31 cellular contexts compared by ENCODE assay signal in genomic region chr7:43341132-43341531, GRCh38.
DNase-seq lines count a peak whose midpoint lies in the region; ATAC-seq, FAIRE-seq and TF ChIP-seq lines count a peak whose summit lies in the region.
"Had no signal": no experiment of that assay in that cellular context is flagged by ENCODE, and none has a peak within 500 bp of the region (broad histone marks: within the 10 kb centered on the region; RNA-seq: fewer than 3 reads in every experiment).

No MANE protein-coding gene starts in this region.

- no peaks in the 10 kb centered on the region for H3K9me3 ChIP-seq in A549
- H3K9me3 ChIP-seq in HEK293 (ENCODE audit: control insufficient read depth, insufficient read depth, low read depth, low read length): no peaks in the 10 kb centered on the region
- H3K9me3 ChIP-seq: BE2C; BLaER1; BLaER1 treated with 17β-estradiol and CSF1 and Interleukin-3, amounts not matched to agents 10 nM and 100 nM; Caco-2 had no signal

- H3K4me1 ChIP-seq in A549 (no peaks in the 10 kb centered on the region), HEK293 (ENCODE audit: control insufficient read depth, insufficient read depth, low read length) (no peaks in the 10 kb centered on the region)
- H3K4me1 ChIP-seq: BE2C; BLaER1; BLaER1 treated with 17β-estradiol and CSF1 and Interleukin-3, amounts not matched to agents 10 nM and 100 nM; Caco-2 had no signal

- no peak for TF ChIP-seq RAD21 in A549 (conservative IDR thresholded peaks at IDR 0.05 in 1 of 2, IDR thresholded peaks at IDR 0.05 in 1 of 2)

- H3K27ac ChIP-seq in A549 (no peak overlapping the region), HEK293 (ENCODE audit: extremely low read depth, low read depth, low read length) (no peak overlapping the region)
- H3K27ac ChIP-seq: 22Rv1; BLaER1; BLaER1 treated with 17β-estradiol and CSF1 and Interleukin-3, amounts not matched to agents 10 nM and 100 nM; C4-2B had no signal

- POLR2A ChIA-PET in A549 (lab: Yijun Ruan, JAX) (no interaction called here), HEK293 (lab: Yijun Ruan, JAX) (no interaction called here)

- CTCF ChIA-PET in A549 (lab: Yijun Ruan, JAX) (no interaction called here), HEK293 (lab: Yijun Ruan, JAX) (no interaction called here)

- peak; percentile 36 for FAIRE-seq in A549 (lab: Jason Lieb, UNC)
- FAIRE-seq in frontal cortex (lab: Jason Lieb, UNC): peak; percentile 26
- FAIRE-seq: D721Med had no signal

- TF ChIP-seq CTCF in A549 (IDR thresholded peaks at IDR 0.05) (no peak), HEK293 (tag by site-specific recombination; IDR thresholded peaks at IDR 0.05) (no peak)

- no peak for TF ChIP-seq EP300 in A549 (IDR thresholded peaks at IDR 0.05)

- H3K4me3 ChIP-seq in A549 (no peak overlapping the region), HEK293 (ENCODE audit: low read depth, low read length) (no peak overlapping the region)
- H3K4me3 ChIP-seq: BLaER1; BLaER1 treated with 17β-estradiol and CSF1 and Interleukin-3, amounts not matched to agents 10 nM and 100 nM had no signal

- TF ChIP-seq POLR2A in A549 (IDR thresholded peaks at IDR 0.05; ENCODE audit: low read length): no peak

- no peak for DNase-seq in A549 (ENCODE audit: low read depth in 1 of 2, low spot score in 1 of 2)
- no peak for DNase-seq in frontal cortex (ENCODE audit: low spot score in 2 of 2)
- no peak for DNase-seq in central memory CD4-positive, alpha-beta T cell
- DNase-seq: 8988T; ACHN; AML-193; BE2C; C1 segment of cervical spinal cord; Caco-2; Calu3; CD4-positive, alpha-beta memory T cell; CD4-positive, alpha-beta T cell; CD4-positive, CD25-positive, alpha-beta regulatory T cell; CD8-positive, alpha-beta memory T cell; CD8-positive, alpha-beta T cell; COR-L47; DMS 273 treated with DMSO at 0.1 percent for 48 hours; DMS153; DMS53; DMS79; DMS79 treated with DMSO at 0.1 percent for 48 hours; DND-41; EL had no signal

- no peak overlapping the region for H3K4me2 ChIP-seq in A549
- H3K4me2 ChIP-seq: BLaER1; BLaER1 treated with 17β-estradiol and CSF1 and Interleukin-3, amounts not matched to agents 10 nM and 100 nM had no signal

- H3K36me3 ChIP-seq in HEK293 (ENCODE audit: control insufficient read depth in 2 of 2, insufficient read depth in 1 of 2, low read length in 2 of 2): no peaks in the 10 kb centered on the region
- H3K36me3 ChIP-seq: BE2C; BLaER1 treated with 17β-estradiol and CSF1 and Interleukin-3, amounts not matched to agents 10 nM and 100 nM had no signal

- 58% methylated on average over 2 of the region's 2 CpGs for WGBS in A549 (ENCODE audit: missing lambda C conversion rate)

- no peak for ATAC-seq in A549
- no peak for ATAC-seq in GM19467 (IDR thresholded peaks at IDR 0.05; ENCODE audit: unreplicated experiment)
- ATAC-seq in GM21381 (IDR thresholded peaks at IDR 0.05; ENCODE audit: unreplicated experiment): no peak
- ATAC-seq: CD8-positive, alpha-beta T cell had no signal

TF ChIP-seq in A549, 52 proteins besides CTCF, POLR2A, EP300 and RAD21:
- TF ChIP-seq HOXB5 (CRISPR knock-in tag; IDR thresholded peaks at IDR 0.05) (no peak), ZC3H11A (IDR thresholded peaks at IDR 0.05) (peak; percentile 36)

TF ChIP-seq in HEK293, 187 proteins besides CTCF, POLR2A, EP300 and RAD21 (continues in another document):
- TF ChIP-seq ZBTB8A (tag by site-specific recombination; IDR thresholded peaks at IDR 0.05) (0 out of 2 replicates have a peak, but pooled peaks have one; percentile 37), ZNF660 (tag by site-specific recombination; IDR thresholded peaks at IDR 0.05) (no peak), ZNF830 (tag by site-specific recombination; IDR thresholded peaks at IDR 0.05; ENCODE audit: low read depth) (no peak), ZNF426 (tag by site-specific recombination; IDR thresholded peaks at IDR 0.05) (peak; percentile 72), ZNF555 (tag by site-specific recombination; conservative IDR thresholded peaks at IDR 0.05) (peak; percentile 71), ZNF140 (tag by site-specific recombination; IDR thresholded peaks at IDR 0.05) (peak; percentile 48; the same call in 1 of the 2 replicates), ZNF266 (tag by site-specific recombination; IDR thresholded peaks at IDR 0.05; ENCODE audit: low read depth) (peak; percentile 62; the same call in 1 of the 2 replicates), ZNF16 (tag by site-specific recombination; IDR thresholded peaks at IDR 0.05; ENCODE audit: low read depth) (no peak), SP2 (tag by site-specific recombination; IDR thresholded peaks at IDR 0.05) (no peak), ZNF26 (tag by site-specific recombination; IDR thresholded peaks at IDR 0.05) (no peak), REST (tag by site-specific recombination; IDR thresholded peaks at IDR 0.05) (peak; percentile 67), ZNF394 (tag by site-specific recombination; IDR thresholded peaks at IDR 0.05; ENCODE audit: borderline replicate concordance) (peak; percentile 88; the same call in 1 of the 2 replicates), ZNF645 (tag by site-specific recombination; IDR thresholded peaks at IDR 0.05) (no peak), ZNF529 (tag by site-specific recombination; IDR thresholded peaks at IDR 0.05; ENCODE audit: insufficient replicate concordance) (no peak), ZNF391 (tag by site-specific recombination; IDR thresholded peaks at IDR 0.05; ENCODE audit: borderline replicate concordance, low read depth) (no peak), ZNF114 (tag by site-specific recombination; IDR thresholded peaks at IDR 0.05) (no peak), ZNF184 (tag by site-specific recombination; IDR thresholded peaks at IDR 0.05) (no peak), ZNF510 (tag by site-specific recombination; IDR thresholded peaks at IDR 0.05; ENCODE audit: insufficient replicate concordance) (no peak), ZFP3 (tag by site-specific recombination; IDR thresholded peaks at IDR 0.05; ENCODE audit: low read depth) (no peak)
- TF ChIP-seq, protein P1, sequence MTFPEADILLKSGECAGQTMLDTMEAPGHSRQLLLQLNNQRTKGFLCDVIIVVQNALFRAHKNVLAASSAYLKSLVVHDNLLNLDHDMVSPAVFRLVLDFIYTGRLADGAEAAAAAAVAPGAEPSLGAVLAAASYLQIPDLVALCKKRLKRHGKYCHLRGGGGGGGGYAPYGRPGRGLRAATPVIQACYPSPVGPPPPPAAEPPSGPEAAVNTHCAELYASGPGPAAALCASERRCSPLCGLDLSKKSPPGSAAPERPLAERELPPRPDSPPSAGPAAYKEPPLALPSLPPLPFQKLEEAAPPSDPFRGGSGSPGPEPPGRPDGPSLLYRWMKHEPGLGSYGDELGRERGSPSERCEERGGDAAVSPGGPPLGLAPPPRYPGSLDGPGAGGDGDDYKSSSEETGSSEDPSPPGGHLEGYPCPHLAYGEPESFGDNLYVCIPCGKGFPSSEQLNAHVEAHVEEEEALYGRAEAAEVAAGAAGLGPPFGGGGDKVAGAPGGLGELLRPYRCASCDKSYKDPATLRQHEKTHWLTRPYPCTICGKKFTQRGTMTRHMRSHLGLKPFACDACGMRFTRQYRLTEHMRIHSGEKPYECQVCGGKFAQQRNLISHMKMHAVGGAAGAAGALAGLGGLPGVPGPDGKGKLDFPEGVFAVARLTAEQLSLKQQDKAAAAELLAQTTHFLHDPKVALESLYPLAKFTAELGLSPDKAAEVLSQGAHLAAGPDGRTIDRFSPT (tag by site-specific recombination; IDR thresholded peaks at IDR 0.05): no peak

Comparison
In these comparisons a context has a peak if more than half of its experiments do, and no peak if none do; other contexts are left out.
1. Of the 5 proteins assayed by ChIP-seq in both HEK293 and A549: peak only in HEK293: REST; only in A549: none; in both: none; in neither: 4.